Comparison of ENCODE assay signal across 9 cellular contexts in genomic region chr6:145623231-145623630, GRCh38.
"Had no signal": no experiment of that assay in that cellular context is flagged by ENCODE, and none has a peak within 500 bp of the region (broad histone marks: within the 10 kb centered on the region; RNA-seq: fewer than 3 reads in every experiment).

No MANE protein-coding gene starts in this region.

- FAIRE-seq: H1, H54, HepG2 had no signal

- H3K27me3 Mint-ChIP-seq: IgD-negative memory B cell had no signal

- ATAC-seq: HepG2 had no signal

- H3K4me1 Mint-ChIP-seq: H9 had no signal

- H3K9ac ChIP-seq: GM23248 had no signal

- DNase-seq: GM23248, H9, HCEC 1CT, KBM-7 had no signal

- H3K27ac Mint-ChIP-seq: H9, IgD-negative memory B cell had no signal

- H2AFZ ChIP-seq: GM23248 had no signal

- H3K27ac ChIP-seq: GM23248, HL-60 had no signal

- H3K4me3 Mint-ChIP-seq: H9, IgD-negative memory B cell had no signal

- H3K4me3 ChIP-seq: GM23248 had no signal
